Comparison of ENCODE assay signal across 18 cellular contexts in the genomic region with DNA sequence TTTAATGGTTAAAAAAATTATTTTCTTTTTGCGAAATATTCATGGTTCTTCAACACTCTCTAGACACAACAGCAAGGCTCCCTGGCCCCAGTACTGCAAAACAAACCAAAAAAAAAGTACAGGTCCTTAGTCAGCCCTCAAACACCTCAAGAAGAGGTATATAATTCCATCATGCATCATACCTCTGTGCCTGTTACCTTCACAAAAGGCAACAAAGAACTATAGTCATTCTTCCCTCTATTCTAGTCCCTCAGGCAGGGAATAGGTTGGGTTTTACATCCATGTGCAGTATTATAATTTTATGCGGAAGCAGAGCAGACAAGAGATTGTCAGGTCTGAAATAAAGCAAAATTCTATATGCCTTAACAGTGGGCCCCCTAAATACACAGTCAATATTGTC. TPM values are rescaled to one million over a fixed set of nuclear protein-coding genes. Genes with fewer than 3 reads are reported as not detected.
DNase-seq lines count a peak whose midpoint lies in the region; ATAC-seq and TF ChIP-seq lines count a peak whose summit lies in the region.
"Had no signal": no experiment of that assay in that cellular context is flagged by ENCODE, and none has a peak within 500 bp of the region (broad histone marks: within the 10 kb centered on the region; RNA-seq: fewer than 3 reads in every experiment).

No MANE protein-coding gene starts in this region.

- no peak for ATAC-seq in HCT116
- no peak for ATAC-seq in gastrocnemius medialis
- no peak for ATAC-seq in mucosa of descending colon

- no peak for DNase-seq in activated T-cell treated with anti-CD3 and anti-CD28 coated beads, Interleukin-2, amount 50 U/mL, for 24 hours
- DNase-seq in activated T-cell treated with anti-CD3 and anti-CD28 coated beads for 4 hours (no peak), HCT116 (ENCODE audit: low read depth, low spot score) (no peak), epithelial cell of prostate (ENCODE audit: low read depth, low spot score) (no peak), gastrocnemius medialis (no peak), Kasumi-1 (lab: John Stamatoyannopoulos, UW) (no peak), NCI-H2227 (lab: John Stamatoyannopoulos, UW; ENCODE audit: unreplicated experiment) (no peak), mucosa of descending colon (no peak)
- DNase-seq: activated CD4-positive, alpha-beta T cell treated with anti-CD3 and anti-CD28 coated beads, Interleukin-2, amount 50 U/mL, for 4 hours; activated effector memory CD4-positive, alpha-beta T cell treated with anti-CD3 and anti-CD28 coated beads, Interleukin-2, amount 50 U/mL, for 16 hours; COR-L47; cortex of kidney; erythroblast; NCI-H1417; NCI-H2171 treated with DMSO at 0.1 percent for 48 hours; retina; stimulated activated CD4-positive, alpha-beta T cell treated with anti-CD3 and anti-CD28 coated beads, Interleukin-15, amount 100 ng/mL, for 24 hours; stimulated activated naive CD4-positive, alpha-beta T cell treated with Interleukin-2 at 50 U/mL for 16 hours had no signal

- intact Hi-C loops in HCT116 (cut with micrococcal nuclease) (no loop called here), gastrocnemius medialis (cut with DNase I; ENCODE audit: low total_unique reads) (no loop called here), mucosa of descending colon (cut with DNase I, micrococcal nuclease) (no loop called here)

- CTCF ChIA-PET in HCT116 (lab: Charles Lee): interaction anchor here (2.5 to 2.6 kb wide), 2 partner anchors 8 to 11 kb away, joined by 21 to 22 read pairs; partner anchors contain the start of gene NFE2L2

- H3K27me3 Mint-ChIP-seq in activated T-cell treated with anti-CD3 and anti-CD28 coated beads, Interleukin-2, amount 50 U/mL, for 24 hours: no peaks in the 10 kb centered on the region

- peaks cover 3% of the 10 kb centered on the region for H3K9me3 Mint-ChIP-seq in activated T-cell treated with anti-CD3 and anti-CD28 coated beads, Interleukin-2, amount 50 U/mL, for 24 hours

- peak overlapping the region; percentile 84 for H3K27ac Mint-ChIP-seq in activated T-cell treated with anti-CD3 and anti-CD28 coated beads, Interleukin-2, amount 50 U/mL, for 24 hours

- H3K36me3 ChIP-seq in HCT116 (ENCODE audit: control insufficient read depth in 1 of 2, insufficient read depth in 2 of 2, low read length in 2 of 2) (peaks cover 0 to 16% of the 10 kb centered on the region in 2 experiments; a peak in 1 of 4 replicates), gastrocnemius medialis (no peaks in the 10 kb centered on the region), mucosa of descending colon (ENCODE audit: low read depth) (no peaks in the 10 kb centered on the region)

- H3K4me1 ChIP-seq in HCT116 (ENCODE audit: control insufficient read depth in 1 of 2, insufficient read depth in 2 of 2, low read length in 2 of 2): peaks cover 50 to 80% of the 10 kb centered on the region in 2 experiments
- peaks cover 96 to 99% of the 10 kb centered on the region in 2 donors for H3K4me1 ChIP-seq in gastrocnemius medialis
- peaks cover 82% of the 10 kb centered on the region for H3K4me1 ChIP-seq in mucosa of descending colon (ENCODE audit: low read depth)

- no peaks in the 10 kb centered on the region for H3K9me2 ChIP-seq in HCT116 (ENCODE audit: insufficient read depth)

- no TSS peak for BruUV-seq in HCT116 (replicated peaks; lab: Mats Ljungman, UMichigan)

- H3K4me3 ChIP-seq in HCT116 (replicated peaks in 1 of 2; ENCODE audit: low read depth in 1 of 2, low read length in 2 of 2): no peak overlapping the region
- H3K4me3 ChIP-seq in gastrocnemius medialis: peak overlapping the region in 1 of 4 donors; percentile 12
- H3K4me3 ChIP-seq in mucosa of descending colon: no peak overlapping the region

- H3K4me2 ChIP-seq in HCT116 (ENCODE audit: low read length): peak overlapping the region; percentile 43

- in situ Hi-C loops in gastrocnemius medialis (cut with MboI; ENCODE audit: low sequenced_read_pairs in 4 of 4): no loop called here

- H3K27ac ChIP-seq in HCT116 (ENCODE audit: low read depth, low read length) (no peak overlapping the region), epithelial cell of prostate (peak overlapping the region; percentile 98), gastrocnemius medialis (peak overlapping the region in 3 of 4 donors; percentile 25 to 87 (median 49))

- H2AFZ ChIP-seq in HCT116 (ENCODE audit: low read depth, low read length, poor library complexity, severe bottlenecking): no peak overlapping the region

- TF ChIP-seq RAD21 in HCT116 (IDR thresholded peaks at IDR 0.05; ENCODE audit: low read depth): no peak

- peaks cover 100% of the 10 kb centered on the region for H3K79me2 ChIP-seq in HCT116 (ENCODE audit: insufficient read depth, low read length)

- H3K4me1 Mint-ChIP-seq in activated T-cell treated with anti-CD3 and anti-CD28 coated beads, Interleukin-2, amount 50 U/mL, for 24 hours (ENCODE audit: low read depth): peaks cover 90% of the 10 kb centered on the region

- peak overlapping the region; percentile 3 for H3K4me3 Mint-ChIP-seq in activated T-cell treated with anti-CD3 and anti-CD28 coated beads, Interleukin-2, amount 50 U/mL, for 24 hours

- 0 out of 2 replicates have a peak overlapping the region, but pooled peaks have one; percentile 15 for H3K9ac ChIP-seq in HCT116 (ENCODE audit: low read length)

- no peaks in the 10 kb centered on the region for H3K9me3 ChIP-seq in HCT116 (ENCODE audit: control insufficient read depth in 1 of 2, insufficient read depth in 1 of 2, low read depth in 1 of 2, low read length in 2 of 2)
- H3K9me3 ChIP-seq in gastrocnemius medialis: no peaks in the 10 kb centered on the region
- H3K9me3 ChIP-seq in mucosa of descending colon: no peaks in the 10 kb centered on the region

- H4K20me1 ChIP-seq in HCT116 (ENCODE audit: insufficient read depth): peaks cover 42% of the 10 kb centered on the region; the same call in 1 of the 2 replicates

- TF ChIP-seq POLR2A in HCT116 (IDR thresholded peaks at IDR 0.05; ENCODE audit: borderline replicate concordance, extremely low read depth, insufficient read depth, insufficient read length) (no peak), gastrocnemius medialis (IDR thresholded peaks at IDR 0.05) (no peak)

- TF ChIP-seq CTCF in HCT116 (IDR thresholded peaks at IDR 0.05 in 2 of 3, conservative IDR thresholded peaks at IDR 0.05 in 1 of 3; ENCODE audit: borderline replicate concordance in 1 of 3, insufficient read depth in 1 of 3, low read depth in 2 of 3, low read length in 2 of 3): no peak
- no peak for TF ChIP-seq CTCF in gastrocnemius medialis (IDR thresholded peaks at IDR 0.05 in 4 of 5, conservative IDR thresholded peaks at IDR 0.05 in 1 of 5)
- no peak for TF ChIP-seq CTCF in mucosa of descending colon (IDR thresholded peaks at IDR 0.05)

- H3K36me3 Mint-ChIP-seq in activated T-cell treated with anti-CD3 and anti-CD28 coated beads, Interleukin-2, amount 50 U/mL, for 24 hours (ENCODE audit: low read depth): peaks cover 93% of the 10 kb centered on the region

- POLR2A ChIA-PET in HCT116 (lab: Charles Lee): interaction anchor here (0.9 to 2.2 kb wide), 3 partner anchors 8 to 11 kb away, joined by 3 to 13 read pairs (median 8); partner anchors contain the start of gene NFE2L2

- RAD21 ChIA-PET in HCT116 (lab: Charles Lee; ENCODE audit: low non-redundant PET in 1 of 2, low total read pairs in 2 of 2, uncharacterized antibody in 2 of 2, unreplicated experiment in 2 of 2): no interaction called here

- no peaks in the 10 kb centered on the region for H3K27me3 ChIP-seq in HCT116 (ENCODE audit: insufficient read depth, low read length)
- no peaks in the 10 kb centered on the region for H3K27me3 ChIP-seq in gastrocnemius medialis

TF ChIP-seq in HCT116, 20 proteins besides CTCF, POLR2A, EP300 and RAD21:
- no peak for TF ChIP-seq CEBPB (IDR thresholded peaks at IDR 0.05; ENCODE audit: low read depth)
- TF ChIP-seq POLR2AphosphoS5 (IDR thresholded peaks at IDR 0.05; ENCODE audit: low read depth, low read length): no peak
- no peak for TF ChIP-seq EZH2phosphoT487 (IDR thresholded peaks at IDR 0.05; ENCODE audit: borderline replicate concordance)
- no peak for TF ChIP-seq SRF (IDR thresholded peaks at IDR 0.05; ENCODE audit: low read depth)
- TF ChIP-seq SP1 (IDR thresholded peaks at IDR 0.05; ENCODE audit: low read depth): no peak
- no peak for TF ChIP-seq EGR1 (IDR thresholded peaks at IDR 0.05; ENCODE audit: low read depth)
- TF ChIP-seq ELF1 (IDR thresholded peaks at IDR 0.05; ENCODE audit: borderline replicate concordance, low read depth): no peak
- TF ChIP-seq FOSL1 (IDR thresholded peaks at IDR 0.05; ENCODE audit: low read depth): no peak
- TF ChIP-seq SIN3A (IDR thresholded peaks at IDR 0.05; ENCODE audit: low read depth): no peak

RNA-seq across cellular contexts. Expression of gene NFE2L2, which starts 8.5 kb away (rescaled TPM):
- 106 TPM for total RNA-seq in HCT116 (2021; ENCODE audit: unreplicated experiment)
- 66.5 and 78.3 TPM in 2 replicates for polyA plus RNA-seq in HCT116 (2012)
- 10 to 100 TPM; 33.0 to 93.3 (median 59.1) TPM for total RNA-seq in gastrocnemius medialis
- total RNA-seq in mucosa of descending colon: 100 to 1,000 TPM in 1 of 3 donors, 10 to 100 TPM in 2; 84.3 to 105 (median 99.1) TPM

RNA-seq across cellular contexts. Expression of gene HNRNPA3, which starts 43.4 kb away (rescaled TPM):
- 328 TPM for total RNA-seq in HCT116 (2021; ENCODE audit: unreplicated experiment)
- polyA plus RNA-seq in HCT116 (2012): 376 and 446 TPM in 2 replicates
- total RNA-seq in gastrocnemius medialis: 10 to 100 TPM; 16.1 to 32.2 (median 22.4) TPM
- 100 to 1,000 TPM; 133 to 169 (median 151) TPM for total RNA-seq in mucosa of descending colon
